In the genomic region with DNA sequence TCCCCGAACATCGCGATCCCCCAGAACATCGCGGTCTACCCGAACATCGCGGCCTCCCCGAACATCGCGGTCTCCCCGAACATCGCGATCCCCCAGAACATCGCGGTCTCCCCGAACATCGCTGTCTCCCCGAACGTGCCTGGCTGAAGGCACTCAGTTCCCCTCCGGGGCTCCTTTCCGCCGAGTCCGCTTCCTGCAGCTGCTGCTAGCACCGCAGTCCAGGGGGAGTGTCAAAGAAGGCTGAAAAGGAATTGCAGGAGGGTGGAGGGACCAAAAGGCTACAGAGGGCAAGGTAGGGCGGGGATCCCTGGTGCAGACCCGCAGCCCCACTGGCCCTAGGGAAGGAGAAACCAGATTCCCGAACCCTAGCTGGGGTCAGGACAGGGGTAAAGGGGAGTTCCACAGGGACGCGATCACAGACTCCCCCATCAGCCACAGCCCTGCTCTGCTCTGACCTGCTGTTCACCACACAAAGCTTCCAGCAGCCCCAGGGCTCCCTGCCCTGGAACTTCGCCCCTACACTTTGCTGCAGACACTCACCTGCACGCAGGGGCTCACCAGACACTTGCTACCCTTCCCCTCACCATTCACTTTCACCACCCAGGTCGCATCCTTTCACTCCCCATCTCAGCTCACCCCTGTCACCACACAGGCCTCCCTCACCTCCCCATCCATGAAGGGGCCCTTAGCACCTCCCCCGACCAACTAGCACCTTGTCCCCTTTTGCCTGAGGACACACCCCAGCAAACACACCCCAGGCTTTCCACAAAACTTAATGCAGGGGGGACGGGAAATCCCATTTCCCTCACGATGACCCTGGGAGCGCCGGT, we compare ENCODE assay signal across 9 cellular contexts. TPM values are rescaled to one million over a fixed set of nuclear protein-coding genes. Genes with fewer than 3 reads are reported as not detected.
DNase-seq lines count a peak whose midpoint lies in the region; ATAC-seq and TF ChIP-seq lines count a peak whose summit lies in the region.
"Had no signal": no experiment of that assay in that cellular context is flagged by ENCODE, and none has a peak within 500 bp of the region (broad histone marks: within the 10 kb centered on the region; RNA-seq: fewer than 3 reads in every experiment).

No MANE protein-coding gene starts in this region.

- H3K4me3 Mint-ChIP-seq in dendritic cell treated with granulocyte-macrophage colony-stimulating factor and Interleukin-4, amounts not matched to agents 40 ng/mL and 50 ng/mL, for 4 days: peak overlapping the region; percentile 76
- peak overlapping the region; percentile 87 to 91 (median 88) for H3K4me3 Mint-ChIP-seq in nephron

- H3K27ac ChIP-seq in OCI-LY7 (ENCODE audit: low read depth, low read length, poor library complexity, severe bottlenecking): no peak overlapping the region

- ATAC-seq in HG02798 (IDR thresholded peaks at IDR 0.05; ENCODE audit: poor library complexity, unreplicated experiment) (no peak), HG03039 (IDR thresholded peaks at IDR 0.05; ENCODE audit: unreplicated experiment) (no peak)
- ATAC-seq: Panc1 had no signal

- peak overlapping the region; percentile 82 for H3K27ac Mint-ChIP-seq in dendritic cell treated with granulocyte-macrophage colony-stimulating factor and Interleukin-4, amounts not matched to agents 40 ng/mL and 50 ng/mL, for 4 days
- no peak overlapping the region for H3K27ac Mint-ChIP-seq in nephron

- TF ChIP-seq CTCF in BJ (IDR thresholded peaks at IDR 0.05; ENCODE audit: insufficient read depth, low read depth, low read length) (no peak), OCI-LY7 (conservative IDR thresholded peaks at IDR 0.05; ENCODE audit: low read length) (no peak), nephron (IDR thresholded peaks at IDR 0.05; ENCODE audit: unreplicated experiment in 3 of 3) (no peak)

- H3K4me3 ChIP-seq in BJ (ENCODE audit: low read depth, low read length) (peak overlapping the region; percentile 45), OCI-LY7 (ENCODE audit: low read depth, low read length, poor library complexity, severe bottlenecking) (peak overlapping the region; percentile 66)

- BruUV-seq in OCI-LY7 (replicated peaks; lab: Mats Ljungman, UMichigan): no TSS peak

- H3K36me3 Mint-ChIP-seq in dendritic cell treated with granulocyte-macrophage colony-stimulating factor and Interleukin-4, amounts not matched to agents 40 ng/mL and 50 ng/mL, for 4 days (ENCODE audit: low read depth): no peaks in the 10 kb centered on the region
- H3K36me3 Mint-ChIP-seq in nephron (ENCODE audit: low read depth): no peaks in the 10 kb centered on the region

- H3K79me2 ChIP-seq in OCI-LY7 (ENCODE audit: insufficient read depth, low read depth, low read length): no peaks in the 10 kb centered on the region

- H3K4me1 ChIP-seq in OCI-LY7 (ENCODE audit: insufficient read depth, low read length, poor library complexity, severe bottlenecking): peaks cover 9% of the 10 kb centered on the region

- H3K27me3 Mint-ChIP-seq in dendritic cell treated with granulocyte-macrophage colony-stimulating factor and Interleukin-4, amounts not matched to agents 40 ng/mL and 50 ng/mL, for 4 days: peaks cover 85% of the 10 kb centered on the region
- peaks cover 100% of the 10 kb centered on the region for H3K27me3 Mint-ChIP-seq in nephron (ENCODE audit: low read depth)

- H3K27me3 ChIP-seq in BJ (ENCODE audit: control insufficient read depth, insufficient read depth, low read length): peaks cover 38% of the 10 kb centered on the region

- H3K36me3 ChIP-seq in BJ (ENCODE audit: control insufficient read depth, insufficient read depth, low read length) (no peaks in the 10 kb centered on the region), OCI-LY7 (ENCODE audit: insufficient read depth, low read length) (no peaks in the 10 kb centered on the region)

- POLR2A ChIA-PET in BJ (lab: Charles Lee): no interaction called here
- POLR2A ChIA-PET in OCI-LY7 (lab: Charles Lee): no interaction called here

- no peaks in the 10 kb centered on the region for H3K9me3 ChIP-seq in OCI-LY7 (ENCODE audit: low read length)

- DNase-seq in BJ (ENCODE audit: low read depth) (no peak), OCI-LY7 (ENCODE audit: low spot score) (peak; percentile 22), NCI-H2029 treated with DMSO at 0.1 percent for 48 hours (lab: John Stamatoyannopoulos, UW) (no peak), NOMO-1 treated with DMSO at 0.1 percent for 48 hours (lab: John Stamatoyannopoulos, UW; ENCODE audit: unreplicated experiment) (no peak)

- H2AFZ ChIP-seq in OCI-LY7 (ENCODE audit: low read length): no peak overlapping the region

- H3K4me1 Mint-ChIP-seq in dendritic cell treated with granulocyte-macrophage colony-stimulating factor and Interleukin-4, amounts not matched to agents 40 ng/mL and 50 ng/mL, for 4 days (ENCODE audit: low read depth): peaks cover 34% of the 10 kb centered on the region
- peaks cover 22% of the 10 kb centered on the region for H3K4me1 Mint-ChIP-seq in nephron

- H4K20me1 ChIP-seq in OCI-LY7 (ENCODE audit: insufficient read depth, low read length): no peaks in the 10 kb centered on the region

- H3K4me2 ChIP-seq in OCI-LY7 (ENCODE audit: low read length): peak overlapping the region; percentile 69

- intact Hi-C loops in OCI-LY7 (cut with micrococcal nuclease; ENCODE audit: unreplicated experiment): no loop called here
- intact Hi-C loops in dendritic cell treated with granulocyte-macrophage colony-stimulating factor and Interleukin-4, amounts not matched to agents 40 ng/mL and 50 ng/mL, for 4 days (cut with micrococcal nuclease): loop anchor here (2.0 kb wide), 1 partner anchor 39 kb away; no protein-coding TSS in a partner anchor

- H3K9me3 Mint-ChIP-seq in dendritic cell treated with granulocyte-macrophage colony-stimulating factor and Interleukin-4, amounts not matched to agents 40 ng/mL and 50 ng/mL, for 4 days: no peaks in the 10 kb centered on the region
- peaks cover 3% of the 10 kb centered on the region for H3K9me3 Mint-ChIP-seq in nephron

- CTCF ChIA-PET in BJ (lab: Yijun Ruan, JAX): no interaction called here
- CTCF ChIA-PET in OCI-LY7 (lab: Charles Lee; ENCODE audit: unreplicated experiment): no interaction called here

- H3K9me2 ChIP-seq in OCI-LY7 (ENCODE audit: insufficient read depth, low read length): no peaks in the 10 kb centered on the region

RNA-seq across cellular contexts. Expression of a gene that starts 1.7 kb away (rescaled TPM):
- polyA plus RNA-seq in BJ (2011; rRNA removed): 2.6 TPM in 2 replicates
- polyA minus RNA-seq in BJ (2011; rRNA and poly(A)+ RNA removed): 0.43 and 0.93 TPM in 2 replicates
- total RNA-seq in OCI-LY7 (2014; rRNA removed; shearing (Covaris generic)): 0.79 and 0.82 TPM in 2 replicates
- total RNA-seq in OCI-LY7 (2022): 1.9 and 2.3 TPM in 2 replicates

RNA-seq across cellular contexts. Expression of a gene that starts 23.6 kb away (rescaled TPM):
- polyA plus RNA-seq in BJ (2011; rRNA removed): 15.1 and 22.8 TPM in 2 replicates
- 3.4 and 8.3 TPM in 2 replicates for polyA minus RNA-seq in BJ (2011; rRNA and poly(A)+ RNA removed)
- 0.60 TPM in 1 of 2 replicates, not detected in the other for total RNA-seq in OCI-LY7 (2014; rRNA removed; shearing (Covaris generic))
- total RNA-seq in OCI-LY7 (2022): 2.6 and 3.0 TPM in 2 replicates

RNA-seq across cellular contexts. Expression of a gene that starts 42.5 kb away (rescaled TPM):
- 0.77 and 1.1 TPM in 2 replicates for polyA plus RNA-seq in BJ (2011; rRNA removed)
- 0.38 TPM in 1 of 2 replicates, not detected in the other for polyA minus RNA-seq in BJ (2011; rRNA and poly(A)+ RNA removed)
- total RNA-seq in OCI-LY7 (2014; rRNA removed; shearing (Covaris generic)): not detected in 2 replicates
- total RNA-seq in OCI-LY7 (2022): not detected in 2 replicates

RNA-seq across cellular contexts. Expression of a gene that starts 59.9 kb away (rescaled TPM):
- polyA plus RNA-seq in BJ (2011; rRNA removed): not detected in 2 replicates
- not detected in 2 replicates for polyA minus RNA-seq in BJ (2011; rRNA and poly(A)+ RNA removed)
- total RNA-seq in OCI-LY7 (2014; rRNA removed; shearing (Covaris generic)): not detected in 2 replicates
- not detected in 2 replicates for total RNA-seq in OCI-LY7 (2022)
